1 cellular context compared by ENCODE assay signal in genomic region chr6:37033255-37033654, GRCh38.
TF ChIP-seq lines count a peak whose summit lies in the region.

No MANE protein-coding gene starts in this region.

TF ChIP-seq in K562, 482 proteins besides CTCF, POLR2A, EP300 and RAD21 (continued from another document and continues in another):
- no peak for TF ChIP-seq PBX2 (CRISPR knock-in tag; IDR thresholded peaks at IDR 0.05; ENCODE audit: low read depth)
- TF ChIP-seq PBX2 (tag; conservative IDR thresholded peaks at IDR 0.05; ENCODE audit: low read depth) = peak; percentile 69; the same call in 1 of the 2 replicates
- peak; percentile 65 for TF ChIP-seq SOX6 (IDR thresholded peaks at IDR 0.05)
- peak; percentile 49; the same call in 1 of the 2 replicates for TF ChIP-seq CREB1 (IDR thresholded peaks at IDR 0.05)
- TF ChIP-seq CREB1 (CRISPR knock-in tag; IDR thresholded peaks at IDR 0.05) = no peak
- no peak for TF ChIP-seq RREB1 (CRISPR knock-in tag; IDR thresholded peaks at IDR 0.05)
- peak; percentile 55; the same call in 1 of the 2 replicates for TF ChIP-seq SPI1 (IDR thresholded peaks at IDR 0.05; ENCODE audit: borderline replicate concordance, low read depth, low read length)
- TF ChIP-seq BRCA1 (IDR thresholded peaks at IDR 0.05) = no peak
- 0 out of 2 replicates have a peak, but pooled peaks have one; percentile 27 for TF ChIP-seq BRCA1 (CRISPR knock-in tag; IDR thresholded peaks at IDR 0.05)
- no peak for TF ChIP-seq USF2 (CRISPR knock-in tag; IDR thresholded peaks at IDR 0.05)
- peak; percentile 88 for TF ChIP-seq ATF3 (IDR thresholded peaks at IDR 0.05)
- TF ChIP-seq ATF3 (CRISPR knock-in tag; conservative IDR thresholded peaks at IDR 0.05) = no peak
- 0 out of 2 replicates have a peak, but pooled peaks have one; percentile 20 for TF ChIP-seq ZNF12 (CRISPR knock-in tag; IDR thresholded peaks at IDR 0.05)
- no peak for TF ChIP-seq NR2C2 (CRISPR knock-in tag; IDR thresholded peaks at IDR 0.05)
- peak; percentile 54; the same call in 1 of the 2 replicates for TF ChIP-seq NR2C2 (tag; IDR thresholded peaks at IDR 0.05)
- peak in 1 of 2 experiments; percentile 21; a peak in 1 of 4 replicates for TF ChIP-seq RCOR1 (IDR thresholded peaks at IDR 0.05; ENCODE audit: borderline replicate concordance in 1 of 2, low read depth in 2 of 2, low read length in 2 of 2)
- peak; percentile 87 for TF ChIP-seq FOSL1 (tag; conservative IDR thresholded peaks at IDR 0.05)
- peak; percentile 33 for TF ChIP-seq MAX (CRISPR knock-in tag; IDR thresholded peaks at IDR 0.05)
- TF ChIP-seq CREM (IDR thresholded peaks at IDR 0.05; ENCODE audit: low read depth) = peak; percentile 70
- TF ChIP-seq TCF3 (CRISPR knock-in tag; IDR thresholded peaks at IDR 0.05) = peak; percentile 30; the same call in 1 of the 2 replicates
- 0 out of 2 replicates have a peak, but pooled peaks have one; percentile 35 for TF ChIP-seq ZEB2 (IDR thresholded peaks at IDR 0.05)
- peak; percentile 35; the same call in 1 of the 2 replicates for TF ChIP-seq CBFA2T3 (IDR thresholded peaks at IDR 0.05)
- peak; percentile 83 for TF ChIP-seq ZNF592 (IDR thresholded peaks at IDR 0.05)
- peak; percentile 64 for TF ChIP-seq L3MBTL2 (IDR thresholded peaks at IDR 0.05)
- peak; percentile 61; the same call in 1 of the 2 replicates for TF ChIP-seq SMARCE1 (IDR thresholded peaks at IDR 0.05)
- TF ChIP-seq ARID1B (IDR thresholded peaks at IDR 0.05) = peak; percentile 54
- TF ChIP-seq MEIS2 (IDR thresholded peaks at IDR 0.05; ENCODE audit: partially characterized antibody) = peak; percentile 89
- TF ChIP-seq E2F1 (CRISPR knock-in tag; IDR thresholded peaks at IDR 0.05) = peak; percentile 28; the same call in 1 of the 2 replicates
- no peak for TF ChIP-seq NR3C1 (CRISPR knock-in tag; IDR thresholded peaks at IDR 0.05)
- no peak for TF ChIP-seq PHF8 (IDR thresholded peaks at IDR 0.05; ENCODE audit: borderline replicate concordance, low read length)
- TF ChIP-seq NFE2 (IDR thresholded peaks at IDR 0.05; ENCODE audit: low read depth) = no peak
- no peak for TF ChIP-seq GTF2B (IDR thresholded peaks at IDR 0.05; ENCODE audit: extremely low read depth, insufficient read length)
- peak; percentile 74 for TF ChIP-seq SMARCA4 (IDR thresholded peaks at IDR 0.05)
- no peak for TF ChIP-seq TRIM28 (IDR thresholded peaks at IDR 0.05)
- TF ChIP-seq PKNOX1 (IDR thresholded peaks at IDR 0.05) = peak; percentile 67
- no peak for TF ChIP-seq KLF16 (IDR thresholded peaks at IDR 0.05)
- no peak for TF ChIP-seq DIDO1 (tag; IDR thresholded peaks at IDR 0.05; ENCODE audit: low read depth)
- TF ChIP-seq TOE1 (IDR thresholded peaks at IDR 0.05; ENCODE audit: borderline replicate concordance) = peak; percentile 55; the same call in 1 of the 2 replicates
- no peak for TF ChIP-seq TOE1 (CRISPR knock-in tag; IDR thresholded peaks at IDR 0.05; ENCODE audit: borderline replicate concordance, low read depth)
- TF ChIP-seq DPF2 (IDR thresholded peaks at IDR 0.05) = peak; percentile 68
- TF ChIP-seq HDAC1 (IDR thresholded peaks at IDR 0.05) = peak in 1 of 2 experiments; percentile 52; a peak in 1 of 4 replicates
- peak; percentile 66 for TF ChIP-seq ATF7 (IDR thresholded peaks at IDR 0.05)
- TF ChIP-seq ZNF76 (CRISPR knock-in tag; IDR thresholded peaks at IDR 0.05; ENCODE audit: borderline replicate concordance) = no peak
- TF ChIP-seq ARID3A (IDR thresholded peaks at IDR 0.05; ENCODE audit: borderline replicate concordance, low read depth, low read length) = no peak
- 0 out of 2 replicates have a peak, but pooled peaks have one; percentile 10 for TF ChIP-seq ZFX (CRISPR knock-in tag; IDR thresholded peaks at IDR 0.05)
